8 cellular contexts compared by ENCODE assay signal in the genomic region with DNA sequence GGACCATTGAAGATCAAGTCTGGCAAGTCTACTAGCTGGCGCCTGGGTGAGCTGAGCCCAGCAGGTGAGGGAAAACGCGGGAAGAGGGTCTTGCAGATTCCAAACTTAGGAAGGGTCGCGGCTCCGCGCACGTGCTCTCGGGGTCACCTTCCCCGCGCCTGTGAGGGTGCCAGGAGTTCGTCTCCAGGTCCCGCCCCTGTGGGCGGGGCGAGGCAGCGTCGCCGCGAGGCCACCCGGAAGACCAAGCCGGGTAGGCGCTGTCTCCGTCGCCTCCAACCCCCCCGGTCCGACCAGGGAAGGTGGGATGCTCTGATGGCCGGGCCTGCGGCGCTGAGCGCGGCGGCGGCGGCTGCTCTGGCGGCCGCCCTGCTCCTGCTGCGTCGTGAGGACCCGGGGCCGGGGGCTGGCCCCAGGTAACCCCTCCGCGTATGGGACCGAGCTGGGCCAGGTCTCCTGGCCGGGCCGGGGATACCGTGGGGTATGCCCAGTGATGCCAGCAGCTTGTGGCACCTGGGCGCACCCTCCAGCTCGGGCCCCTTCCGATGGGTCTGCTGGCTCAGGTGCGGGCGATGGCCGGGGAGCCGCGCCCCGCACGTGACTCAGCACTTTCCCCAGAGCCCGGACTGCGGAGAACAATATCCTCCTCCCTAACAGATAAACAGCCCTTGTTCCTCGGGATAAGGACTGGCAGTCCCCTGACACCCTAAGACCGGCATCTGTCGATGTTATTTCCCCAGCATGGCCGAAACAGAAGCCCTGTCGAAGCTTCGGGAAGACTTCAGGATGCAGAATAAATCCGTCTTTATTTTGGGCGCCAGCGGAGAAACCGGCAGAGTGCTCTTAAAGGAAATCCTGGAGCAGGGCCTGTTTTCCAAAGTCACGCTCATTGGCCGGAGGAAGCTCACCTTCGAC. TPM values are rescaled to one million over a fixed set of nuclear protein-coding genes. Genes with fewer than 3 reads are reported as not detected.
DNase-seq lines count a peak whose midpoint lies in the region; ATAC-seq and TF ChIP-seq lines count a peak whose summit lies in the region.

A gene (plus strand): TSS at position 215 of the 912 bp plus-strand sequence. CDS start 524 bp downstream, at position 739.

- CTCF ChIA-PET in BJ (lab: Yijun Ruan, JAX): interaction anchor here (0.8 to 2.9 kb wide), 4 partner anchors 10 to 428 kb away, joined by 3 to 43 read pairs (median 5); no protein-coding TSS in a partner anchor

- DNase-seq in BJ (ENCODE audit: low read depth): no peak
- DNase-seq in GM19240 (ENCODE audit: insufficient read length, low spot score): peak; percentile 61
- DNase-seq in RPMI7951 (ENCODE audit: low read depth): peak; percentile 45
- peak; percentile 61 to 89 (median 78) for DNase-seq in head of caudate nucleus
- no peak for DNase-seq in osteocyte (ENCODE audit: extremely low spot score, unreplicated experiment)

- peak within 1 kb of the TSS; percentile 77 for H3K27ac ChIP-seq in thymus (ENCODE audit: low read depth)

- H3K27me3 Mint-ChIP-seq in activated naive CD4-positive, alpha-beta T cell treated with anti-CD3 and anti-CD28 coated beads, Interleukin-2, amount 50 U/mL, for 24 hours: no peaks in the 10 kb centered on the region
- no peaks in the 10 kb centered on the region for H3K27me3 Mint-ChIP-seq in osteocyte (ENCODE audit: unreplicated experiment)

- POLR2A ChIA-PET in BJ (lab: Charles Lee): no interaction called here

- H3K4me3 Mint-ChIP-seq in activated naive CD4-positive, alpha-beta T cell treated with anti-CD3 and anti-CD28 coated beads, Interleukin-2, amount 50 U/mL, for 24 hours: peak within 1 kb of the TSS; percentile 93
- H3K4me3 Mint-ChIP-seq in osteocyte (ENCODE audit: unreplicated experiment): peak within 1 kb of the TSS; percentile 75

- H3K27ac Mint-ChIP-seq in activated naive CD4-positive, alpha-beta T cell treated with anti-CD3 and anti-CD28 coated beads, Interleukin-2, amount 50 U/mL, for 24 hours: peak within 1 kb of the TSS; percentile 91
- H3K27ac Mint-ChIP-seq in osteocyte (ENCODE audit: unreplicated experiment): peak within 1 kb of the TSS; percentile 73

- H3K36me3 Mint-ChIP-seq in activated naive CD4-positive, alpha-beta T cell treated with anti-CD3 and anti-CD28 coated beads, Interleukin-2, amount 50 U/mL, for 24 hours: peaks cover 16% of the 10 kb centered on the region
- no peaks in the 10 kb centered on the region for H3K36me3 Mint-ChIP-seq in osteocyte (ENCODE audit: unreplicated experiment)

- TF ChIP-seq CTCF in BJ (IDR thresholded peaks at IDR 0.05; ENCODE audit: insufficient read depth, low read depth, low read length) (no peak), osteocyte (IDR thresholded peaks at IDR 0.05) (no peak)

- H3K9me3 ChIP-seq in thymus (ENCODE audit: control insufficient read depth): no peaks in the 10 kb centered on the region

- ATAC-seq in HG03442 (IDR thresholded peaks at IDR 0.05; ENCODE audit: unreplicated experiment): peak; percentile 93

- no peaks in the 10 kb centered on the region for H3K27me3 ChIP-seq in BJ (ENCODE audit: control insufficient read depth, insufficient read depth, low read length)
- H3K27me3 ChIP-seq in thymus (ENCODE audit: control insufficient read depth, insufficient read depth): no peaks in the 10 kb centered on the region

- WGBS in thymus: 5% methylated on average over 71 of the region's 71 CpGs

- H3K36me3 ChIP-seq in BJ (ENCODE audit: control insufficient read depth, insufficient read depth, low read length): no peaks in the 10 kb centered on the region
- H3K36me3 ChIP-seq in thymus (ENCODE audit: control insufficient read depth, insufficient read depth): no peaks in the 10 kb centered on the region

- H3K9me3 Mint-ChIP-seq in activated naive CD4-positive, alpha-beta T cell treated with anti-CD3 and anti-CD28 coated beads, Interleukin-2, amount 50 U/mL, for 24 hours: peaks cover 5% of the 10 kb centered on the region
- peaks cover 4% of the 10 kb centered on the region for H3K9me3 Mint-ChIP-seq in osteocyte (ENCODE audit: unreplicated experiment)

- intact Hi-C loops in head of caudate nucleus (cut with DNase I): no loop called here

- H3K4me3 ChIP-seq in BJ (ENCODE audit: low read depth, low read length) (peak within 1 kb of the TSS; percentile 63), thymus (ENCODE audit: low read length) (peak within 1 kb of the TSS; percentile 72)

- peaks cover 73% of the 10 kb centered on the region for H3K4me1 Mint-ChIP-seq in activated naive CD4-positive, alpha-beta T cell treated with anti-CD3 and anti-CD28 coated beads, Interleukin-2, amount 50 U/mL, for 24 hours
- H3K4me1 Mint-ChIP-seq in osteocyte (ENCODE audit: unreplicated experiment): peaks cover 46% of the 10 kb centered on the region

- peaks cover 9% of the 10 kb centered on the region for H3K4me1 ChIP-seq in thymus (ENCODE audit: control insufficient read depth, insufficient read depth, low read length)

RNA-seq across cellular contexts. Expression of the gene that starts here (rescaled TPM):
- polyA plus RNA-seq in BJ (2011; rRNA removed) (20.2 and 34.6 TPM in 2 replicates), thymus (44.9 TPM)
- polyA minus RNA-seq in BJ (2011; rRNA and poly(A)+ RNA removed): 8.4 and 10.8 TPM in 2 replicates
- total RNA-seq in RPMI7951 (2014; rRNA removed; shearing (Covaris generic)): 54.5 and 67.4 TPM in 2 replicates
- total RNA-seq in osteocyte: 19.9 and 24.2 TPM in 2 replicates

Comparison
In these comparisons a context has a peak if more than half of its experiments do, and no peak if none do; other contexts are left out.
1. DNase-seq: peak in GM19240 (single experiment), RPMI7951 (single experiment) and head of caudate nucleus (42 of 42); none in BJ (single experiment) and osteocyte (single experiment).